ENCODE assay signal across 8 cellular contexts in the genomic region with DNA sequence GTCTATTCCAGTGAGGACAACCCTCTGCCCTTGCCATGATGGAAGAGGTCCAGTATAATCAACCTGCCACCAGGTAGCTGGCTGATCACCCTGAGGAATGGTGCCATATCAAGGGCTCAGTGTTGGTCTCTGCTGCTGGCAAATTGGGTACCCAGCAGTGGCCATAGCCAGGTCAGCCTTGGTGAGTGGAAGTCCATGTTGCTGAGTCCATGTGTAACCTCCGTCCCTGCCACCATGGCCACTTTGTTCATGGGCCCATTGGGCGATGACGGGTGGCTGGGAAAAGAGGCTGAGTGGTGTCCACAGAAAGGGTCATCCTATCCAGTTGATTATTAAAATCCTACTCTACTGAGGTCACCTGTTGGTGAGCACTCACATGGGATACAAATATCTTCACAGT. TPM values are rescaled to one million over a fixed set of nuclear protein-coding genes. Genes with fewer than 3 reads are reported as not detected.
"Had no signal": no experiment of that assay in that cellular context is flagged by ENCODE, and none has a peak within 500 bp of the region (broad histone marks: within the 10 kb centered on the region; RNA-seq: fewer than 3 reads in every experiment).

No MANE protein-coding gene starts in this region.

RNA-seq across cellular contexts. Expression of a gene that starts 24.9 kb away (rescaled TPM):
- total RNA-seq: naive thymus-derived CD4-positive, alpha-beta T cell; naive thymus-derived CD8-positive, alpha-beta T cell; natural killer cell had no signal
- polyA plus RNA-seq: naive thymus-derived CD4-positive, alpha-beta T cell; naive thymus-derived CD8-positive, alpha-beta T cell had no signal

RNA-seq across cellular contexts. Expression of a gene that starts 45.4 kb away (rescaled TPM):
- total RNA-seq: naive thymus-derived CD4-positive, alpha-beta T cell; naive thymus-derived CD8-positive, alpha-beta T cell; natural killer cell; natural killer cell treated with Interleukin-12 subunit alpha and Interleukin-12 subunit beta and Interleukin-15 and Interleukin-18, amount 100 ng/mL, for 72 hours; osteoblast; psoas muscle; sciatic nerve; sigmoid colon had no signal
- polyA plus RNA-seq: naive thymus-derived CD8-positive, alpha-beta T cell had no signal
